1 cellular context compared by ENCODE assay signal in genomic region chr1:38500352-38500751, GRCh38.
TF ChIP-seq lines count a peak whose summit lies in the region.

No MANE protein-coding gene starts in this region.

TF ChIP-seq in K562, 482 proteins besides CTCF, POLR2A, EP300 and RAD21:
- TF ChIP-seq ARID3A (IDR thresholded peaks at IDR 0.05; ENCODE audit: borderline replicate concordance, low read depth, low read length) (0 out of 2 replicates have a peak, but pooled peaks have one; percentile 41), TSHZ1 (CRISPR knock-in tag; IDR thresholded peaks at IDR 0.05) (no peak), NR1H2 (CRISPR knock-in tag; IDR thresholded peaks at IDR 0.05) (no peak), FOS (IDR thresholded peaks at IDR 0.05; ENCODE audit: extremely low read depth, insufficient read length) (no peak), KDM1A (IDR thresholded peaks at IDR 0.05) (peak; percentile 43 to 56; a peak in 3 of 4 replicates), ZNF511 (CRISPR knock-in tag; IDR thresholded peaks at IDR 0.05) (no peak), RCOR1 (IDR thresholded peaks at IDR 0.05; ENCODE audit: borderline replicate concordance in 1 of 2, low read depth in 2 of 2, low read length in 2 of 2) (peak in 1 of 2 experiments; percentile 28; a peak in 1 of 4 replicates)
